In the genomic region with DNA sequence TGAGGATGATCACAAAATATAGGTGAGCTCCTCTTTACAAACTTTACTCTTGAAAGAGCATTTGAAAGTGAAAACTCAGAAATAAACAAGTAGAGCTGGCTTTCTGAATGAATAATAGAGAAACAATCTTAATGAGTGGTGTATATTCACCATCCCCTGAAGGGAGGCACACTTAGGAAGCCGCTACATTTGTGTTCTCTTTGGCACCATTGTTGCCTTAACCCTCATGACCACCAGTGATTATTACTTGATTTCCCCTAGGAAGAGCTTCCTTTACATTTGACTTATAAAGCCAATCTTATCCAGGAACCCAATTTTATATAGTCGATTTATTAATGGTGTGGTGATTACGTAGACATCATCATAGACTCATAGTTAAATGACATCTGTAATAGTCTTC, we compare ENCODE assay signal across 38 cellular contexts.
"Had no signal": no experiment of that assay in that cellular context is flagged by ENCODE, and none has a peak within 500 bp of the region (broad histone marks: within the 10 kb centered on the region; RNA-seq: fewer than 3 reads in every experiment).

No MANE protein-coding gene starts in this region.

- DNase-seq: activated effector memory CD4-positive, alpha-beta T cell treated with anti-CD3 and anti-CD28 coated beads, Interleukin-2, amount 50 U/mL, for 16 hours; activated effector memory CD4-positive, alpha-beta T cell treated with Interleukin-2 at 50 U/mL for 16 hours; activated gamma-delta T cell; activated gamma-delta T cell treated with Interleukin-2 at 50 U/mL for 16 hours; activated naive CD4-positive, alpha-beta T cell; activated naive CD4-positive, alpha-beta T cell treated with anti-CD3 and anti-CD28 coated beads for 36 hours; activated naive CD4-positive, alpha-beta T cell treated with anti-CD3 and anti-CD28 coated beads, Interleukin-2, amount 10 ng/mL, durations not matched to agents 7 days and 5 days; activated naive CD4-positive, alpha-beta T cell treated with anti-CD3 and anti-CD28 coated beads, Interleukin-2, amount 50 U/mL, for 16 hours; activated naive CD4-positive, alpha-beta T cell treated with Interleukin-2 at 50 U/mL for 16 hours; activated naive CD8-positive, alpha-beta T cell treated with anti-CD3 and anti-CD28 coated beads for 36 hours; activated naive CD8-positive, alpha-beta T cell treated with anti-CD3 and anti-CD28 coated beads, Interleukin-2, amount 10 ng/mL, durations not matched to agents 7 days and 5 days; activated naive CD8-positive, alpha-beta T cell treated with anti-CD3 and anti-CD28 coated beads, Interleukin-2, amount 50 U/mL, for 24 hours; activated T-cell treated with anti-CD3 and anti-CD28 coated beads, Interleukin-2, amount 50 U/mL, for 24 hours; activated T-cell treated with anti-CD3 and anti-CD28 coated beads, Interleukin-2, amount 50 U/mL, for 4 hours; activated T-cell treated with anti-CD3 and anti-CD28 coated beads, Interleukin-2, amount 50 U/mL, for 48 hours; activated T-cell treated with anti-CD3 and anti-CD28 coated beads, Interleukin-2, amount 50 U/mL, for 72 hours; adrenal gland; amniotic stem cell; amygdala; aorta; body of pancreas; brain microvascular endothelial cell; caudate nucleus; central memory CD4-positive, alpha-beta T cell; cerebellar nuclear complex had no signal

- H3K27me3 Mint-ChIP-seq: activated naive CD4-positive, alpha-beta T cell treated with anti-CD3 and anti-CD28 coated beads, Interleukin-2, amount 10 ng/mL, durations not matched to agents 7 days and 5 days; activated naive CD4-positive, alpha-beta T cell treated with anti-CD3 and anti-CD28 coated beads, Interleukin-2, amount 50 U/mL, for 24 hours; activated naive CD8-positive, alpha-beta T cell; activated naive CD8-positive, alpha-beta T cell treated with anti-CD3 and anti-CD28 coated beads for 36 hours; activated naive CD8-positive, alpha-beta T cell treated with anti-CD3 and anti-CD28 coated beads, Interleukin-2, amount 10 ng/mL, durations not matched to agents 7 days and 5 days; activated naive CD8-positive, alpha-beta T cell treated with anti-CD3 and anti-CD28 coated beads, Interleukin-2, amount 50 U/mL, for 24 hours; activated T-cell treated with anti-CD3 and anti-CD28 coated beads, Interleukin-2, amount 50 U/mL, for 24 hours; activated T-helper 17 cell treated with anti-CD3 and anti-CD28 coated beads, Interleukin-2, amount 50 U/mL, for 72 hours; brain; central memory CD8-positive, alpha-beta T cell had no signal

- H3K27me3 ChIP-seq: adrenal gland, ascending aorta, body of pancreas, brain microvascular endothelial cell, breast epithelium, cardiac muscle cell had no signal

- H3K36me3 ChIP-seq: adrenal gland, ascending aorta, brain microvascular endothelial cell, breast epithelium, cardiac muscle cell had no signal

- H3K4me1 Mint-ChIP-seq: activated naive CD4-positive, alpha-beta T cell treated with anti-CD3 and anti-CD28 coated beads, Interleukin-2, amount 10 ng/mL, durations not matched to agents 7 days and 5 days; activated naive CD4-positive, alpha-beta T cell treated with anti-CD3 and anti-CD28 coated beads, Interleukin-2, amount 50 U/mL, for 24 hours; activated naive CD8-positive, alpha-beta T cell treated with anti-CD3 and anti-CD28 coated beads for 36 hours; activated naive CD8-positive, alpha-beta T cell treated with anti-CD3 and anti-CD28 coated beads, Interleukin-2, amount 10 ng/mL, durations not matched to agents 7 days and 5 days; activated naive CD8-positive, alpha-beta T cell treated with anti-CD3 and anti-CD28 coated beads, Interleukin-2, amount 50 U/mL, for 24 hours; activated T-helper 17 cell treated with anti-CD3 and anti-CD28 coated beads, Interleukin-2, amount 50 U/mL, for 72 hours; brain; central memory CD8-positive, alpha-beta T cell had no signal

- H3K27ac ChIP-seq: adrenal gland, ascending aorta, body of pancreas, brain microvascular endothelial cell, breast epithelium, cardiac muscle cell had no signal

- ATAC-seq: activated naive CD4-positive, alpha-beta T cell treated with anti-CD3 and anti-CD28 coated beads, Interleukin-2, amount 50 U/mL, for 72 hours; activated naive CD8-positive, alpha-beta T cell treated with anti-CD3 and anti-CD28 coated beads, Interleukin-2, amount 50 U/mL, for 24 hours; activated T-cell treated with anti-CD3 and anti-CD28 coated beads, Interleukin-2, amount 50 U/mL, for 4 hours; activated T-cell treated with anti-CD3 and anti-CD28 coated beads, Interleukin-2, amount 50 U/mL, for 72 hours; activated T-helper 17 cell treated with anti-CD3 and anti-CD28 coated beads, Interleukin-2, amount 50 U/mL, for 72 hours; body of pancreas had no signal

- H3K9me3 ChIP-seq: adrenal gland, ascending aorta, body of pancreas, breast epithelium had no signal

- H3K36me3 Mint-ChIP-seq: activated naive CD4-positive, alpha-beta T cell treated with anti-CD3 and anti-CD28 coated beads, Interleukin-2, amount 10 ng/mL, durations not matched to agents 7 days and 5 days; activated naive CD4-positive, alpha-beta T cell treated with anti-CD3 and anti-CD28 coated beads, Interleukin-2, amount 50 U/mL, for 24 hours; activated naive CD4-positive, alpha-beta T cell treated with anti-CD3 and anti-CD28 coated beads, Interleukin-2, amount 50 U/mL, for 72 hours; activated naive CD8-positive, alpha-beta T cell; activated naive CD8-positive, alpha-beta T cell treated with anti-CD3 and anti-CD28 coated beads for 36 hours; activated naive CD8-positive, alpha-beta T cell treated with anti-CD3 and anti-CD28 coated beads, Interleukin-2, amount 10 ng/mL, durations not matched to agents 7 days and 5 days; brain had no signal

- FAIRE-seq: astrocyte, bronchial epithelial cell had no signal

- H3K4me3 Mint-ChIP-seq: activated naive CD4-positive, alpha-beta T cell treated with anti-CD3 and anti-CD28 coated beads for 36 hours; activated naive CD4-positive, alpha-beta T cell treated with anti-CD3 and anti-CD28 coated beads, Interleukin-2, amount 10 ng/mL, durations not matched to agents 7 days and 5 days; activated naive CD4-positive, alpha-beta T cell treated with anti-CD3 and anti-CD28 coated beads, Interleukin-2, amount 50 U/mL, for 24 hours; activated naive CD8-positive, alpha-beta T cell; activated naive CD8-positive, alpha-beta T cell treated with anti-CD3 and anti-CD28 coated beads for 36 hours; activated naive CD8-positive, alpha-beta T cell treated with anti-CD3 and anti-CD28 coated beads, Interleukin-2, amount 10 ng/mL, durations not matched to agents 7 days and 5 days; activated naive CD8-positive, alpha-beta T cell treated with anti-CD3 and anti-CD28 coated beads, Interleukin-2, amount 50 U/mL, for 24 hours; activated T-cell treated with anti-CD3 and anti-CD28 coated beads, Interleukin-2, amount 50 U/mL, for 24 hours; activated T-cell treated with anti-CD3 and anti-CD28 coated beads, Interleukin-2, amount 50 U/mL, for 4 hours; activated T-cell treated with anti-CD3 and anti-CD28 coated beads, Interleukin-2, amount 50 U/mL, for 72 hours; activated T-helper 1 cell treated with anti-CD3 and anti-CD28 coated beads, Interleukin-12 subunit alpha, Interleukin-12 subunit beta, Interleukin-2, Interleukin-4 antibody, amounts not matched to agents 30 ng/mL and 10 ng/mL and 1 ng/mL, durations not matched to agents 14 hours and 24 hours and 36 hours; activated T-helper 17 cell treated with anti-CD3 and anti-CD28 coated beads, Interleukin-2, amount 50 U/mL, for 72 hours; brain; central memory CD8-positive, alpha-beta T cell had no signal

- H3K27ac Mint-ChIP-seq: activated naive CD4-positive, alpha-beta T cell treated with anti-CD3 and anti-CD28 coated beads for 36 hours; activated naive CD4-positive, alpha-beta T cell treated with anti-CD3 and anti-CD28 coated beads, Interleukin-2, amount 10 ng/mL, durations not matched to agents 7 days and 5 days; activated naive CD4-positive, alpha-beta T cell treated with anti-CD3 and anti-CD28 coated beads, Interleukin-2, amount 50 U/mL, for 24 hours; activated naive CD4-positive, alpha-beta T cell treated with anti-CD3 and anti-CD28 coated beads, Interleukin-2, amount 50 U/mL, for 72 hours; activated naive CD8-positive, alpha-beta T cell; activated naive CD8-positive, alpha-beta T cell treated with anti-CD3 and anti-CD28 coated beads for 36 hours; activated naive CD8-positive, alpha-beta T cell treated with anti-CD3 and anti-CD28 coated beads, Interleukin-2, amount 10 ng/mL, durations not matched to agents 7 days and 5 days; activated naive CD8-positive, alpha-beta T cell treated with anti-CD3 and anti-CD28 coated beads, Interleukin-2, amount 50 U/mL, for 24 hours; activated T-cell treated with anti-CD3 and anti-CD28 coated beads, Interleukin-2, amount 50 U/mL, for 24 hours; activated T-cell treated with anti-CD3 and anti-CD28 coated beads, Interleukin-2, amount 50 U/mL, for 72 hours; activated T-helper 1 cell treated with anti-CD3 and anti-CD28 coated beads, Interleukin-12 subunit alpha, Interleukin-12 subunit beta, Interleukin-2, Interleukin-4 antibody, amounts not matched to agents 30 ng/mL and 10 ng/mL and 1 ng/mL, durations not matched to agents 14 hours and 24 hours and 36 hours; activated T-helper 17 cell treated with anti-CD3 and anti-CD28 coated beads, Interleukin-2, amount 50 U/mL, for 72 hours; activated T-helper 2 cell treated with anti-CD3 and anti-CD28 coated beads, Interferon-gamma antibody, Interleukin-2, Interleukin-4, amounts not matched to agents 10 μg/mL and 5 μg/mL and 100 μg/mL, durations not matched to agents 14 hours and 24 hours and 36 hours; brain had no signal

- H3K4me3 ChIP-seq: adrenal gland, ascending aorta, body of pancreas, breast epithelium, cardiac muscle cell had no signal

- H3K4me1 ChIP-seq: adrenal gland, ascending aorta, body of pancreas, breast epithelium had no signal

- H3K9me3 Mint-ChIP-seq: activated naive CD4-positive, alpha-beta T cell treated with anti-CD3 and anti-CD28 coated beads for 36 hours had no signal
